In genomic region chr2:222960126-222960525, GRCh38 we compare ENCODE assay signal across 2 cellular contexts.
TF ChIP-seq lines count a peak whose summit lies in the region.

No MANE protein-coding gene starts in this region.

TF ChIP-seq in GM23338, 12 proteins besides CTCF, POLR2A, EP300 and RAD21 (continued from another document):
- TF ChIP-seq ZNF462 (CRISPR knock-in tag; IDR thresholded peaks at IDR 0.05): no peak
- TF ChIP-seq ZNF114 (CRISPR knock-in tag; IDR thresholded peaks at IDR 0.05): no peak
- TF ChIP-seq STAT1 (IDR thresholded peaks at IDR 0.05; ENCODE audit: unreplicated experiment): no peak
- TF ChIP-seq CREB1 (CRISPR knock-in tag; IDR thresholded peaks at IDR 0.05; ENCODE audit: low read depth): no peak
- TF ChIP-seq JUNB (IDR thresholded peaks at IDR 0.05; ENCODE audit: unreplicated experiment): no peak

TF ChIP-seq in WTC11, 78 proteins besides CTCF, POLR2A, EP300 and RAD21 (continued from another document):
- TF ChIP-seq IRF1 (CRISPR knock-in tag; IDR thresholded peaks at IDR 0.05): no peak
- TF ChIP-seq ZNF232 (CRISPR knock-in tag; IDR thresholded peaks at IDR 0.05): no peak
- no peak for TF ChIP-seq ZNF317 (CRISPR knock-in tag; IDR thresholded peaks at IDR 0.05; ENCODE audit: borderline replicate concordance, low read depth)
- no peak for TF ChIP-seq NR3C1 (CRISPR knock-in tag; conservative IDR thresholded peaks at IDR 0.05; ENCODE audit: low read depth)
- TF ChIP-seq AR (CRISPR knock-in tag; IDR thresholded peaks at IDR 0.05): no peak
- no peak for TF ChIP-seq ZNF423 (CRISPR knock-in tag; IDR thresholded peaks at IDR 0.05)
TF ChIP-seq in WTC11: peak in this region for 0.
